11 cellular contexts compared by ENCODE assay signal in genomic region chr15:91572110-91572509, GRCh38.
A peak's percentile ranks its signal among the peaks of the same experiment; 100 is the strongest.
DNase-seq lines count a peak whose midpoint lies in the region; ATAC-seq and TF ChIP-seq lines count a peak whose summit lies in the region.
"Had no signal": no experiment of that assay in that cellular context is flagged by ENCODE, and none has a peak within 500 bp of the region (broad histone marks: within the 10 kb centered on the region; RNA-seq: fewer than 3 reads in every experiment).

No MANE protein-coding gene starts in this region.

- CTCF ChIA-PET in activated CD4-positive, alpha-beta T cell treated with anti-CD3 and anti-CD28 coated beads for 36 hours (lab: Charles Lee): interaction anchor here (0.6 kb wide), 1 partner anchor 209 kb away, joined by 3 read pairs; no protein-coding TSS in a partner anchor

- H3K9me3 Mint-ChIP-seq in activated CD4-positive, alpha-beta T cell treated with anti-CD3 and anti-CD28 coated beads for 36 hours (ENCODE audit: low read depth): no peaks in the 10 kb centered on the region

- peak; percentile 67 for ATAC-seq in RWPE2 (ENCODE audit: low read depth)
- peak; percentile 77 for ATAC-seq in foreskin keratinocyte
- no peak for ATAC-seq in activated CD4-positive, alpha-beta T cell treated with anti-CD3 and anti-CD28 coated beads for 36 hours
- no peak for ATAC-seq in SK-N-SH treated with all-trans-retinoic acid at 6 μM for 48 hours
- ATAC-seq: pancreas had no signal

- no peaks in the 10 kb centered on the region for H3K4me1 Mint-ChIP-seq in activated CD4-positive, alpha-beta T cell treated with anti-CD3 and anti-CD28 coated beads for 36 hours

- H3K4me3 ChIP-seq in RWPE2 (ENCODE audit: severe bottlenecking): no peak overlapping the region
- H3K4me3 ChIP-seq: pancreas had no signal

- no peak overlapping the region for H3K4me3 Mint-ChIP-seq in activated CD4-positive, alpha-beta T cell treated with anti-CD3 and anti-CD28 coated beads for 36 hours
- H3K4me3 Mint-ChIP-seq: activated naive CD8-positive, alpha-beta T cell had no signal

- H3K27me3 Mint-ChIP-seq in activated CD4-positive, alpha-beta T cell treated with anti-CD3 and anti-CD28 coated beads for 36 hours: peaks cover 4% of the 10 kb centered on the region

- H3K9me3 ChIP-seq in RWPE2 (ENCODE audit: severe bottlenecking): no peaks in the 10 kb centered on the region
- H3K9me3 ChIP-seq: pancreas had no signal

- H3K36me3 Mint-ChIP-seq in activated CD4-positive, alpha-beta T cell treated with anti-CD3 and anti-CD28 coated beads for 36 hours (ENCODE audit: low read depth): no peaks in the 10 kb centered on the region

- H3K27me3 ChIP-seq in RWPE2 (ENCODE audit: insufficient read depth, poor library complexity, severe bottlenecking): no peaks in the 10 kb centered on the region
- H3K27me3 ChIP-seq in foreskin keratinocyte: peaks cover 3% of the 10 kb centered on the region
- H3K27me3 ChIP-seq: pancreas had no signal

- H3K36me3 ChIP-seq in RWPE2 (ENCODE audit: low read depth): no peaks in the 10 kb centered on the region
- H3K36me3 ChIP-seq: pancreas had no signal

- H3K4me1 ChIP-seq in RWPE2 (ENCODE audit: insufficient read depth, poor library complexity, severe bottlenecking) (no peaks in the 10 kb centered on the region), foreskin keratinocyte (no peaks in the 10 kb centered on the region)
- H3K4me1 ChIP-seq: pancreas had no signal

- intact Hi-C loops in activated CD4-positive, alpha-beta T cell treated with anti-CD3 and anti-CD28 coated beads for 36 hours (cut with DNase I, micrococcal nuclease): no loop called here

- H3K27ac ChIP-seq in RWPE2 (ENCODE audit: poor library complexity, severe bottlenecking) (no peak overlapping the region), foreskin keratinocyte (no peak overlapping the region)
- H3K27ac ChIP-seq: pancreas had no signal

- DNase-seq in DMS79 (lab: John Stamatoyannopoulos, UW) (peak; percentile 85), NCI-H146 treated with DMSO at 0.1 percent for 48 hours (lab: John Stamatoyannopoulos, UW; ENCODE audit: unreplicated experiment) (peak; percentile 91), RWPE2 (ENCODE audit: low spot score) (no peak), foreskin keratinocyte (peak in 1 of 2 donors; percentile 26), NOMO-1 treated with DMSO at 0.1 percent for 48 hours (lab: John Stamatoyannopoulos, UW; ENCODE audit: unreplicated experiment) (no peak)
- no peak for DNase-seq in activated CD4-positive, alpha-beta T cell treated with anti-CD3 and anti-CD28 coated beads for 36 hours
- no peak for DNase-seq in activated CD8-positive, alpha-beta memory T cell treated with anti-CD3 and anti-CD28 coated beads, Interleukin-2, amount 50 U/mL, for 4 hours
- DNase-seq: activated CD4-positive, alpha-beta T cell treated with anti-CD3 and anti-CD28 coated beads for 48 hours; pancreas had no signal

- TF ChIP-seq CTCF in RWPE2 (IDR thresholded peaks at IDR 0.05; ENCODE audit: poor library complexity, severe bottlenecking) (no peak), foreskin keratinocyte (conservative IDR thresholded peaks at IDR 0.05) (no peak)

- H3K27ac Mint-ChIP-seq in activated CD4-positive, alpha-beta T cell treated with anti-CD3 and anti-CD28 coated beads for 36 hours: no peak overlapping the region
- H3K27ac Mint-ChIP-seq: activated naive CD8-positive, alpha-beta T cell had no signal

- POLR2A ChIA-PET in activated CD4-positive, alpha-beta T cell treated with anti-CD3 and anti-CD28 coated beads for 36 hours (lab: Charles Lee): no interaction called here

TF ChIP-seq in SK-N-SH treated with all-trans-retinoic acid at 6 μM for 48 hours, 23 proteins besides CTCF, POLR2A, EP300 and RAD21:
- TF ChIP-seq ESRRG (CRISPR knock-in tag; IDR thresholded peaks at IDR 0.05): no peak
TF ChIP-seq in SK-N-SH treated with all-trans-retinoic acid at 6 μM for 48 hours: peak in this region for 0.

Comparison
In these comparisons a context has a peak if more than half of its experiments do, and no peak if none do; other contexts are left out.
1. DNase-seq: peak in DMS79 (single experiment) and NCI-H146 treated with DMSO at 0.1 percent for 48 hours (single experiment); none in RWPE2 (single experiment), activated CD4-positive, alpha-beta T cell treated with anti-CD3 and anti-CD28 coated beads for 36 hours (single experiment), activated CD8-positive, alpha-beta memory T cell treated with anti-CD3 and anti-CD28 coated beads, Interleukin-2, amount 50 U/mL, for 4 hours (single experiment) and NOMO-1 treated with DMSO at 0.1 percent for 48 hours (single experiment).
2. ATAC-seq: peak in RWPE2 (single experiment) and foreskin keratinocyte (single experiment); none in activated CD4-positive, alpha-beta T cell treated with anti-CD3 and anti-CD28 coated beads for 36 hours (single experiment) and SK-N-SH treated with all-trans-retinoic acid at 6 μM for 48 hours (single experiment).